Comparison of ENCODE assay signal across 16 cellular contexts in the genomic region with DNA sequence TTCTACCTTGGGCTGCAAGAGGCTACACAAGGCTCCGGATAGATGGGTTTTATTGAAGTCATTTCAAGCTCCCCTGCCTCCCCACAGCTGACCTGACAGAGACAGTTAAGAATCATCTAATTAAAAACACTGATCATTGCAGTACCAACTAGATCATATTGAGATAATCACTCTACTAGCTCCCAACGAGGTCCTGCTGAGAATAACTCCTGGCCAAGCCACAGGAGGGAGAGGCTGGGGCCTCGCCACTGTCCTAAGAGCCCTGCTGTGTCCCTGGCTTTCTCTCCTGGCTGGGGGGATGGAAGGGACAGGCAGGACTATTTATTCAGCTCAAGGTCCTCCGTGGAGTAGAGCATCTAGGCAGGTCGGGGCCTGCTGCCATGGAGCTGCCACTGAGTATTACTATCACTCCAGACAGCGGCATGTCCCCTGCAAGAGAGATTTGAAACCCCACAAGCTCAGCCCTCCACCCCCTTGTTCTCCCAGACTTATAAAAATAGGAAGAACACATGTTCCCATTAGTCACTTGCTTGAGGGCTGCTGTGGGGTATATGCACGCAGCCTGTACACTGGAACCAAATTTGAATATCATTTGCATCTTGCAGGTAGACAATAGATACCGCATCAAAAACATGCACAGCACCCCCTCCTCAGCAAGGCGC.
"Had no signal": no experiment of that assay in that cellular context is flagged by ENCODE, and none has a peak within 500 bp of the region (broad histone marks: within the 10 kb centered on the region; RNA-seq: fewer than 3 reads in every experiment).

No MANE protein-coding gene starts in this region.

- H3K27me3 ChIP-seq: brain microvascular endothelial cell, gastroesophageal sphincter, upper lobe of left lung had no signal

- H3K9me3 ChIP-seq: gastroesophageal sphincter, lower lobe of right lung, prostate gland, upper lobe of left lung had no signal

- H3K27ac ChIP-seq: brain microvascular endothelial cell, gastroesophageal sphincter, lower lobe of right lung, prostate gland, upper lobe of left lung had no signal

- H3K27ac Mint-ChIP-seq: activated naive CD8-positive, alpha-beta T cell; dendritic cell treated with granulocyte-macrophage colony-stimulating factor and Interleukin-4, amounts not matched to agents 40 ng/mL and 50 ng/mL, for 4 days; naive B cell had no signal

- H3K4me1 Mint-ChIP-seq: naive B cell had no signal

- DNase-seq: activated CD4-positive, alpha-beta T cell treated with anti-CD3 and anti-CD28 coated beads, Interleukin-2, amount 50 U/mL, for 1 hour; activated effector memory CD4-positive, alpha-beta T cell treated with Interleukin-2 at 50 U/mL for 16 hours; activated T-cell treated with anti-CD3 and anti-CD28 coated beads for 4 hours; brain microvascular endothelial cell; lower lobe of right lung; midbrain; naive B cell; occipital lobe; stimulated activated CD4-positive, alpha-beta T cell treated with anti-CD3 and anti-CD28 coated beads, Interleukin-2, amount 100 ng/mL, for 48 hours; stimulated activated naive CD8-positive, alpha-beta T cell treated with anti-CD3 and anti-CD28 coated beads, Interleukin-15, Interleukin-2, amounts not matched to agents 100 U/mL and 50 U/mL, for 24 hours; T-helper 1 cell had no signal

- ATAC-seq: gastroesophageal sphincter; stimulated activated naive CD8-positive, alpha-beta T cell treated with anti-CD3 and anti-CD28 coated beads, Interleukin-15, Interleukin-2, amounts not matched to agents 100 U/mL and 50 U/mL, for 24 hours had no signal

- H3K36me3 Mint-ChIP-seq: activated naive CD8-positive, alpha-beta T cell; naive B cell had no signal

- H3K4me3 Mint-ChIP-seq: activated naive CD8-positive, alpha-beta T cell; dendritic cell treated with granulocyte-macrophage colony-stimulating factor and Interleukin-4, amounts not matched to agents 40 ng/mL and 50 ng/mL, for 4 days; naive B cell had no signal

- H3K27me3 Mint-ChIP-seq: activated naive CD8-positive, alpha-beta T cell; dendritic cell treated with granulocyte-macrophage colony-stimulating factor and Interleukin-4, amounts not matched to agents 40 ng/mL and 50 ng/mL, for 4 days; naive B cell had no signal

- H3K4me1 ChIP-seq: gastroesophageal sphincter, lower lobe of right lung, prostate gland, upper lobe of left lung had no signal

- H3K36me3 ChIP-seq: brain microvascular endothelial cell, gastroesophageal sphincter, lower lobe of right lung, prostate gland, upper lobe of left lung had no signal

- H3K4me3 ChIP-seq: gastroesophageal sphincter, lower lobe of right lung, prostate gland, upper lobe of left lung had no signal
